ENCODE assay signal across 16 cellular contexts in the genomic region with DNA sequence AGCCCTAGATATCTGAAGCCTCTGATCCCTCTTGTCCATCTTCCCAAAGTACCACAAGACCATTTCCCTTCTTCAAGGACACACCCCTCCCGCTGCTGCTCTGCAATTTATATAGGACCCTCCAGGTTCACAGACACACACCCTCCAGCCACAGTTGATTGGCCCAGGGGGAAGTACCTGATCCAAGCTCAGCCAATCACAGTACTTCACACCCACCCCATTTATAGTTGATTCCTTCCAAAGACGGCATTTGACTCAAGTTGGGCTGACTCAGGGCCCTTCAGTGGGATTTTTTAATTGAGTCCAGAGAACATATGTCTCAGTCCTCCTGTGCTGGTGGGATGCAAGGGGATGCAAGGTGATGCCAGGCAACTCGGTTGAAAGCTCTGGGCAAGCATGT. TPM values are rescaled to one million over a fixed set of nuclear protein-coding genes. Genes with fewer than 3 reads are reported as not detected.
DNase-seq lines count a peak whose midpoint lies in the region; ATAC-seq and TF ChIP-seq lines count a peak whose summit lies in the region.
"Had no signal": no experiment of that assay in that cellular context is flagged by ENCODE, and none has a peak within 500 bp of the region (broad histone marks: within the 10 kb centered on the region; RNA-seq: fewer than 3 reads in every experiment).

No MANE protein-coding gene starts in this region.

- ATAC-seq in Right ventricle myocardium inferior: no peak
- ATAC-seq: GM23338 had no signal

- peaks cover 9% of the 10 kb centered on the region for H3K27me3 Mint-ChIP-seq in endodermal cell (ENCODE audit: insufficient read depth)
- no peaks in the 10 kb centered on the region for H3K27me3 Mint-ChIP-seq in neural crest cell (ENCODE audit: low read depth)
- peaks cover 4% of the 10 kb centered on the region for H3K27me3 Mint-ChIP-seq in T-helper 2 cell treated with Interferon-gamma antibody and Interleukin-4, amounts not matched to agents 5 μg/mL and 100 μg/mL, for 36 hours (ENCODE audit: low read depth)

- no peaks in the 10 kb centered on the region for H3K9me3 ChIP-seq in right atrium auricular region
- no peaks in the 10 kb centered on the region for H3K9me3 ChIP-seq in endodermal cell (ENCODE audit: control insufficient read depth, low read length)
- H3K9me3 ChIP-seq: BE2C, Caco-2 had no signal

- H3K27ac ChIP-seq in right atrium auricular region: no peak overlapping the region
- no peak overlapping the region for H3K27ac ChIP-seq in endodermal cell (ENCODE audit: low read depth, low read length)

- H3K4me3 Mint-ChIP-seq in endodermal cell (no peak overlapping the region), neural crest cell (no peak overlapping the region)
- H3K4me3 Mint-ChIP-seq in T-helper 2 cell treated with Interferon-gamma antibody and Interleukin-4, amounts not matched to agents 5 μg/mL and 100 μg/mL, for 36 hours: no peak overlapping the region
- H3K4me3 Mint-ChIP-seq: CD4-positive, CD25-positive, alpha-beta regulatory T cell; CD8-positive, alpha-beta memory T cell; GM23338 had no signal

- no peaks in the 10 kb centered on the region for H3K4me1 Mint-ChIP-seq in endodermal cell
- H3K4me1 Mint-ChIP-seq in neural crest cell: peaks cover 19% of the 10 kb centered on the region
- H3K4me1 Mint-ChIP-seq in T-helper 2 cell treated with Interferon-gamma antibody and Interleukin-4, amounts not matched to agents 5 μg/mL and 100 μg/mL, for 36 hours (ENCODE audit: low read depth): no peaks in the 10 kb centered on the region
- H3K4me1 Mint-ChIP-seq: CD4-positive, CD25-positive, alpha-beta regulatory T cell; CD8-positive, alpha-beta memory T cell; GM23338 had no signal

- no peak overlapping the region for H3K9ac ChIP-seq in endodermal cell (ENCODE audit: extremely low read depth, low read length, poor library complexity, severe bottlenecking)

- peaks cover 0 to 12% of the 10 kb centered on the region in 2 donors for H3K4me1 ChIP-seq in right atrium auricular region
- no peaks in the 10 kb centered on the region for H3K4me1 ChIP-seq in endodermal cell (ENCODE audit: control insufficient read depth, insufficient read depth, low read length)
- H3K4me1 ChIP-seq: BE2C, Caco-2 had no signal

- H3K36me3 ChIP-seq in right atrium auricular region (no peaks in the 10 kb centered on the region), endodermal cell (ENCODE audit: control insufficient read depth, insufficient read depth, low read length) (no peaks in the 10 kb centered on the region)
- H3K36me3 ChIP-seq: BE2C had no signal

- H3K4me3 ChIP-seq in right atrium auricular region (no peak overlapping the region), endodermal cell (ENCODE audit: low read length) (no peak overlapping the region)
- H3K4me3 ChIP-seq: GM23338 had no signal

- intact Hi-C loops in Right ventricle myocardium inferior (cut with DNase I): no loop called here

- no peak for TF ChIP-seq CTCF in right atrium auricular region (IDR thresholded peaks at IDR 0.05)
- no peak for TF ChIP-seq CTCF in endodermal cell (conservative IDR thresholded peaks at IDR 0.05)
- TF ChIP-seq CTCF in neural crest cell (conservative IDR thresholded peaks at IDR 0.05): no peak

- H3K27me3 ChIP-seq in right atrium auricular region: no peaks in the 10 kb centered on the region
- H3K27me3 ChIP-seq in endodermal cell (ENCODE audit: control insufficient read depth, insufficient read depth, low read length, poor library complexity, severe bottlenecking): no peaks in the 10 kb centered on the region
- H3K27me3 ChIP-seq: BE2C had no signal

- 86 to 87% methylated on average over 2 to 3 of the region's 3 CpGs for WGBS in endodermal cell (ENCODE audit: insufficient coverage in 1 of 2, insufficient read length in 1 of 2), 2 experiments

- H3K27ac Mint-ChIP-seq in endodermal cell (no peak overlapping the region), neural crest cell (ENCODE audit: unreplicated experiment) (peak overlapping the region; percentile 69)
- H3K27ac Mint-ChIP-seq in T-helper 2 cell treated with Interferon-gamma antibody and Interleukin-4, amounts not matched to agents 5 μg/mL and 100 μg/mL, for 36 hours: no peak overlapping the region
- H3K27ac Mint-ChIP-seq: GM23338 had no signal

- no peaks in the 10 kb centered on the region for H3K9me3 Mint-ChIP-seq in endodermal cell
- H3K9me3 Mint-ChIP-seq in neural crest cell: peaks cover 3% of the 10 kb centered on the region
- no peaks in the 10 kb centered on the region for H3K9me3 Mint-ChIP-seq in T-helper 2 cell treated with Interferon-gamma antibody and Interleukin-4, amounts not matched to agents 5 μg/mL and 100 μg/mL, for 36 hours
- H3K9me3 Mint-ChIP-seq: CD8-positive, alpha-beta memory T cell; GM23338 had no signal

- H3K36me3 Mint-ChIP-seq in endodermal cell (ENCODE audit: low read depth): no peaks in the 10 kb centered on the region
- H3K36me3 Mint-ChIP-seq in neural crest cell (ENCODE audit: low read depth): peaks cover 3% of the 10 kb centered on the region
- no peaks in the 10 kb centered on the region for H3K36me3 Mint-ChIP-seq in T-helper 2 cell treated with Interferon-gamma antibody and Interleukin-4, amounts not matched to agents 5 μg/mL and 100 μg/mL, for 36 hours (ENCODE audit: low read depth)
- H3K36me3 Mint-ChIP-seq: CD4-positive, CD25-positive, alpha-beta regulatory T cell; CD8-positive, alpha-beta memory T cell had no signal

- DNase-seq in right atrium auricular region (ENCODE audit: low spot score): peak; percentile 2
- DNase-seq in Right ventricle myocardium inferior (ENCODE audit: missing footprints): no peak
- DNase-seq in endodermal cell: peak; percentile 13
- DNase-seq in neural crest cell (ENCODE audit: low read depth, low spot score): no peak
- no peak for DNase-seq in activated effector memory CD4-positive, alpha-beta T cell treated with anti-CD3 and anti-CD28 coated beads, Interleukin-2, amount 50 U/mL, for 16 hours
- no peak for DNase-seq in T-helper 2 cell treated with Interferon-gamma antibody and Interleukin-4, amounts not matched to agents 5 μg/mL and 100 μg/mL, for 36 hours (ENCODE audit: low spot score)
- DNase-seq in NCI-H82 treated with DMSO at 0.1 percent for 48 hours (lab: John Stamatoyannopoulos, UW; ENCODE audit: unreplicated experiment): no peak
- DNase-seq: ACHN; BE2C; C1 segment of cervical spinal cord; Caco-2; CD4-positive, CD25-positive, alpha-beta regulatory T cell; CD8-positive, alpha-beta memory T cell; HCEC 1CT had no signal

RNA-seq across cellular contexts. Expression of a gene that starts 59.2 kb away (rescaled TPM):
- total RNA-seq in right atrium auricular region: 10 to 100 TPM; 53.8 to 74.9 TPM
- 121 TPM for total RNA-seq in Right ventricle myocardium inferior
- total RNA-seq in endodermal cell: 10 to 100 TPM; 15.3 to 23.2 TPM
- 71.8 TPM for polyA plus RNA-seq in endodermal cell (2013, experiment 1 of 2)
- polyA plus RNA-seq in endodermal cell (2013, experiment 2 of 2): 75.2 TPM
- 84.4 and 89.4 TPM in 2 replicates for total RNA-seq in neural crest cell
- total RNA-seq: Caco-2, HT-29 had no signal

Comparison
In these comparisons a context has a peak if more than half of its experiments do, and no peak if none do; other contexts are left out.
1. DNase-seq: peak in right atrium auricular region (single experiment) and endodermal cell (single experiment); none in Right ventricle myocardium inferior (single experiment), neural crest cell (single experiment), activated effector memory CD4-positive, alpha-beta T cell treated with anti-CD3 and anti-CD28 coated beads, Interleukin-2, amount 50 U/mL, for 16 hours (single experiment), T-helper 2 cell treated with Interferon-gamma antibody and Interleukin-4, amounts not matched to agents 5 μg/mL and 100 μg/mL, for 36 hours (single experiment) and NCI-H82 treated with DMSO at 0.1 percent for 48 hours (single experiment).